ENCODE assay signal across 9 cellular contexts in genomic region chr13:27712421-27712820, GRCh38.
DNase-seq lines count a peak whose midpoint lies in the region; ATAC-seq and TF ChIP-seq lines count a peak whose summit lies in the region.
"Had no signal": no experiment of that assay in that cellular context is flagged by ENCODE, and none has a peak within 500 bp of the region (broad histone marks: within the 10 kb centered on the region; RNA-seq: fewer than 3 reads in every experiment).

No MANE protein-coding gene starts in this region.

- no peaks in the 10 kb centered on the region for H3K4me1 Mint-ChIP-seq in CD4-positive, CD25-positive, alpha-beta regulatory T cell

- peaks cover 13% of the 10 kb centered on the region for H3K27me3 ChIP-seq in CD4-positive, CD25-positive, alpha-beta regulatory T cell (ENCODE audit: control insufficient read depth, insufficient read depth, low read length)
- H3K27me3 ChIP-seq in WERI-Rb-1 (ENCODE audit: insufficient read depth, low read depth, severe bottlenecking) (peaks cover 100% of the 10 kb centered on the region), left lung (no peaks in the 10 kb centered on the region), mesendoderm (ENCODE audit: insufficient read depth, low read length, poor library complexity) (no peaks in the 10 kb centered on the region)

- H3K9me3 Mint-ChIP-seq in CD4-positive, CD25-positive, alpha-beta regulatory T cell, result peaks cover 0 to 2% (median 0%) of the 10 kb centered on the region in 7 donors

- H3K4me2 ChIP-seq in mesendoderm (ENCODE audit: low read length), result no peak overlapping the region

- H3K4me1 ChIP-seq in CD4-positive, CD25-positive, alpha-beta regulatory T cell (ENCODE audit: control insufficient read depth, insufficient read depth, low read length, poor library complexity, severe bottlenecking), result no peaks in the 10 kb centered on the region
- H3K4me1 ChIP-seq in left lung (no peaks in the 10 kb centered on the region), mesendoderm (ENCODE audit: control insufficient read depth, low read depth, low read length) (no peaks in the 10 kb centered on the region)

- peaks cover 27% of the 10 kb centered on the region for H3K27me3 Mint-ChIP-seq in CD4-positive, CD25-positive, alpha-beta regulatory T cell

- H3K79me1 ChIP-seq in mesendoderm (ENCODE audit: low read length), result no peaks in the 10 kb centered on the region

- H3K56ac ChIP-seq in mesendoderm (ENCODE audit: low read length), result no peak overlapping the region

- H2BK15ac ChIP-seq in mesendoderm (replicated peaks; ENCODE audit: low read depth), result no peak overlapping the region

- no peak for ATAC-seq in CD4-positive, CD25-positive, alpha-beta regulatory T cell (ENCODE audit: low read depth in 2 of 2)
- ATAC-seq in left lung (peak; percentile 64), GM18502 (IDR thresholded peaks at IDR 0.05; ENCODE audit: poor library complexity, unreplicated experiment) (no peak), HG03521 (IDR thresholded peaks at IDR 0.05; ENCODE audit: unreplicated experiment) (no peak)

- no peak overlapping the region for H3K23ac ChIP-seq in mesendoderm (ENCODE audit: low read length)

- no peaks in the 10 kb centered on the region for H3K36me3 Mint-ChIP-seq in CD4-positive, CD25-positive, alpha-beta regulatory T cell

- no peak overlapping the region for H2AK5ac ChIP-seq in mesendoderm (ENCODE audit: low read length)

- H3K18ac ChIP-seq in mesendoderm (ENCODE audit: low read length), result no peak overlapping the region

- DNase-seq in CD4-positive, CD25-positive, alpha-beta regulatory T cell, result peak in 2 of 3 donors; percentile 20 to 26
- DNase-seq in GM04504 (ENCODE audit: low read depth) (peak; percentile 11), WERI-Rb-1 (peak; percentile 20), left lung (no peak), mesendoderm (no peak), NCI-H526 treated with DMSO at 0.1 percent for 48 hours (lab: John Stamatoyannopoulos, UW) (no peak)
- DNase-seq: anterior cingulate cortex had no signal

- no peak for TF ChIP-seq CTCF in WERI-Rb-1 (IDR thresholded peaks at IDR 0.05; ENCODE audit: low read depth, low read length)
- TF ChIP-seq CTCF in left lung (IDR thresholded peaks at IDR 0.05), result peak in 1 of 2 donors; percentile 34

- H4K8ac ChIP-seq in mesendoderm (ENCODE audit: low read depth, low read length), result no peak overlapping the region

- intact Hi-C loops in left lung (cut with DNase I), result no loop called here

- H3K9me3 ChIP-seq in CD4-positive, CD25-positive, alpha-beta regulatory T cell (ENCODE audit: control insufficient read depth in 2 of 2, low read length in 2 of 2), result no peaks in the 10 kb centered on the region
- H3K9me3 ChIP-seq in WERI-Rb-1 (ENCODE audit: severe bottlenecking), result peaks cover 10% of the 10 kb centered on the region
- no peaks in the 10 kb centered on the region for H3K9me3 ChIP-seq in left lung

- H2BK5ac ChIP-seq in mesendoderm (ENCODE audit: low read length), result no peak overlapping the region

- no peak overlapping the region for H4K5ac ChIP-seq in mesendoderm (ENCODE audit: low read length)

- no peaks in the 10 kb centered on the region for H3K36me3 ChIP-seq in CD4-positive, CD25-positive, alpha-beta regulatory T cell (ENCODE audit: control insufficient read depth, insufficient read depth, low read length)
- no peaks in the 10 kb centered on the region for H3K36me3 ChIP-seq in WERI-Rb-1
- no peaks in the 10 kb centered on the region for H3K36me3 ChIP-seq in left lung
- no peaks in the 10 kb centered on the region for H3K36me3 ChIP-seq in mesendoderm (ENCODE audit: control insufficient read depth, insufficient read depth, low read length)

- no peak overlapping the region for H3K4me3 Mint-ChIP-seq in CD4-positive, CD25-positive, alpha-beta regulatory T cell

- H3K9ac ChIP-seq in mesendoderm (ENCODE audit: low read length), result no peak overlapping the region

- no peak overlapping the region for H3K4ac ChIP-seq in mesendoderm (ENCODE audit: low read depth, low read length)

- no peak overlapping the region for H3K4me3 ChIP-seq in CD4-positive, CD25-positive, alpha-beta regulatory T cell (ENCODE audit: low read depth, low read length)
- H3K4me3 ChIP-seq in WERI-Rb-1 (ENCODE audit: low read depth, low read length) (no peak overlapping the region), left lung (no peak overlapping the region), mesendoderm (ENCODE audit: low read length) (no peak overlapping the region)

- WGBS in mesendoderm (ENCODE audit: extremely low coverage, insufficient coverage, low lambda C conversion rate), result no CpG with 5 or more reads among the region's 2 CpGs

- H2BK120ac ChIP-seq in mesendoderm (ENCODE audit: low read depth, low read length), result no peak overlapping the region

- H3K27ac Mint-ChIP-seq in CD4-positive, CD25-positive, alpha-beta regulatory T cell, result no peak overlapping the region

- H3K27ac ChIP-seq in CD4-positive, CD25-positive, alpha-beta regulatory T cell (ENCODE audit: insufficient read depth, low read length, poor library complexity, severe bottlenecking), result no peak overlapping the region
- no peak overlapping the region for H3K27ac ChIP-seq in WERI-Rb-1
- H3K27ac ChIP-seq in left lung, result no peak overlapping the region
- H3K27ac ChIP-seq in mesendoderm (ENCODE audit: low read depth, low read length), result no peak overlapping the region

- no peaks in the 10 kb centered on the region for H3K79me2 ChIP-seq in mesendoderm (ENCODE audit: control insufficient read depth, insufficient read depth, low read length)

Comparison
In these comparisons a context has a peak if more than half of its experiments do, and no peak if none do; other contexts are left out.
1. DNase-seq: peak in CD4-positive, CD25-positive, alpha-beta regulatory T cell (2 of 3), GM04504 (single experiment) and WERI-Rb-1 (single experiment); none in left lung (0 of 2), mesendoderm (single experiment) and NCI-H526 treated with DMSO at 0.1 percent for 48 hours (single experiment).